1 cellular context compared by ENCODE assay signal in the genomic region with DNA sequence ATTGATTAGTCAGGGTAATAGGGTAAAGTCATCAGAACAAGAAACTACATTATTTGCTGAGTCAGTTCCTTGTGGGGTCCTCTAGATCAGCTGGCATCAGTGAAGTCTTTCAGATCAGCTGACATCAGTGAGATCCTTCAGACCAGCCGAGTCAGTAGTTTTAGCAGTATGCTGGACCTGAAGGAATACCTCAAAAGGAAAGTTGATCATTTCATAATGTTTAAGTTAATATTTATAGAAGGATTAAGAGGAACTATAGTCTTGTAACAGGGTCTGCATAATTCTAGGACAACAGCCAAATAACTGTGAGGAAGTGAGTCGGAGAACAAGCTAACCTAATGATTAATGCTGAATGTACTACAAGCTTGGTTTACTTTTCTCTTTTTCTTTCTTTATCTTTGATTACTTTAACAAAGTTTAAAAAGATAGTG.
TF ChIP-seq lines count a peak whose summit lies in the region.

No MANE protein-coding gene starts in this region.

TF ChIP-seq in A549, 52 proteins besides CTCF, POLR2A, EP300 and RAD21 (continued from another document):
- TF ChIP-seq, protein P1, sequence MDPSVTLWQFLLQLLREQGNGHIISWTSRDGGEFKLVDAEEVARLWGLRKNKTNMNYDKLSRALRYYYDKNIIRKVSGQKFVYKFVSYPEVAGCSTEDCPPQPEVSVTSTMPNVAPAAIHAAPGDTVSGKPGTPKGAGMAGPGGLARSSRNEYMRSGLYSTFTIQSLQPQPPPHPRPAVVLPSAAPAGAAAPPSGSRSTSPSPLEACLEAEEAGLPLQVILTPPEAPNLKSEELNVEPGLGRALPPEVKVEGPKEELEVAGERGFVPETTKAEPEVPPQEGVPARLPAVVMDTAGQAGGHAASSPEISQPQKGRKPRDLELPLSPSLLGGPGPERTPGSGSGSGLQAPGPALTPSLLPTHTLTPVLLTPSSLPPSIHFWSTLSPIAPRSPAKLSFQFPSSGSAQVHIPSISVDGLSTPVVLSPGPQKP (IDR thresholded peaks at IDR 0.05; ENCODE audit: low read depth, low read length), result no peak
- no peak for TF ChIP-seq CBX8 (IDR thresholded peaks at IDR 0.05)
- no peak for TF ChIP-seq PHF8 (IDR thresholded peaks at IDR 0.05; ENCODE audit: borderline replicate concordance, low read depth)
- peak; percentile 99 for TF ChIP-seq MAFK (IDR thresholded peaks at IDR 0.05; ENCODE audit: partially characterized antibody)
- TF ChIP-seq HEYL (CRISPR knock-in tag; IDR thresholded peaks at IDR 0.05), result no peak
